9 cellular contexts compared by ENCODE assay signal in the genomic region with DNA sequence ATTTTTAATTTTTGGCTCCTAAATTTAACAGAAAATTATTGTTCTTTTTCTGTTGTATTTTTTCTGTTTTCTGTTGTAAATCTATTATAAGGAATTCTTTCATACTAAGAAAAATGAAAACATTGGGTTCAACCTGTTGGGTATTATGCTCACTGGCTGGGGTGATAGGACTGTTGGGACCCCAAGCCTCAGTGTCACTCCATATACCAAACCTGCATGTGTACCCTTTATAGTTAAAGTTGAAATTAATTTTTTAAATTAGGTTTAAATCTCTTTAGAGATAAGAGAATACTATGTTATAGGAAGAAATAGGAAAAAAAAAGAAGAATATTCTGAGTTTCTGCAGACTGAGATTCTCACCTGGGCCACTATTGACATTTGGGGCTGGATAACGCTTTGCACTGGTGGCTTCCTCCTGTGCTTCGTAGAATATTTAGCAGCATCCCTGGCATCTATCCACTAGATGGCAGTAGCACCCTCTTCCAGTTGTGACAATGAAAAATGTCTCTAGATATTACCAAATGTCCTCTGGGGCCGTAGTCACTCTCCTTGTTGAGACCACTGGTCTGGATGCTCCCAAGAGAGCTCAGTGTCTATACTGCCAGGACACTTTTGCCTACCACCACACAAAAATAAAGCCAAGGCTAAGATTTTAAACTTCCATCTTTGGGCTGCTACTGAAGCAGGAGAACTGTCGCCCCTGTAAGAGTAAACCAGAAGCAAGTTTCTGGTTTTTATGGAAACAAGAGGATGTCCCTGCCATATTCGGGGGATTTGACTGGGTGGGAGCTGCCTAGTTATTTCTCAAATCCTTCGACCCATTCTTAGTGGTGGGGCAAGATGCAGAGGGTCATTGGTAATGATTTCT. TPM values are rescaled to one million over a fixed set of nuclear protein-coding genes. Genes with fewer than 3 reads are reported as not detected.
DNase-seq lines count a peak whose midpoint lies in the region; ATAC-seq and TF ChIP-seq lines count a peak whose summit lies in the region.
"Had no signal": no experiment of that assay in that cellular context is flagged by ENCODE, and none has a peak within 500 bp of the region (broad histone marks: within the 10 kb centered on the region; RNA-seq: fewer than 3 reads in every experiment).

No MANE protein-coding gene starts in this region.

- H3K9me3 ChIP-seq in SJCRH30 (replicated peaks) (no peaks in the 10 kb centered on the region), prostate gland (no peaks in the 10 kb centered on the region)

- peaks cover 19% of the 10 kb centered on the region for H3K36me3 ChIP-seq in SJCRH30
- H3K36me3 ChIP-seq in prostate gland, result no peaks in the 10 kb centered on the region

- TF ChIP-seq CTCF in prostate gland (IDR thresholded peaks at IDR 0.05), result peak; percentile 17 to 65 (median 56)

- H3K27me3 ChIP-seq in SJCRH30 (no peaks in the 10 kb centered on the region), prostate gland (replicated peaks; ENCODE audit: insufficient read depth) (no peaks in the 10 kb centered on the region)

- WGBS in prostate gland, result 45% methylated on average over 6 of the region's 6 CpGs

- intact Hi-C loops in prostate gland (cut with DNase I), result loop anchor here (10.0 kb wide), 1 partner anchor 48 kb away; a partner anchor contains a TSS

- H3K27ac ChIP-seq in SJCRH30, result no peak overlapping the region
- no peak overlapping the region for H3K27ac ChIP-seq in prostate gland

- H3K4me3 ChIP-seq in SJCRH30 (no peak overlapping the region), prostate gland (no peak overlapping the region)

- peaks cover 3% of the 10 kb centered on the region; the same call in 1 of the 2 replicates for H3K4me1 ChIP-seq in SJCRH30
- H3K4me1 ChIP-seq in prostate gland (replicated peaks), result no peaks in the 10 kb centered on the region

- TF ChIP-seq POLR2A in prostate gland (IDR thresholded peaks at IDR 0.05), result no peak

- peak; percentile 88 for ATAC-seq in GM21360 (IDR thresholded peaks at IDR 0.05; ENCODE audit: unreplicated experiment)

- DNase-seq in D341Med (ENCODE audit: low spot score) (peak; percentile 51), KG1 (lab: John Stamatoyannopoulos, UW) (peak; percentile 5), SJCRH30 (peak; percentile 52 to 83), glomerular endothelial cell (ENCODE audit: extremely low read depth, low read depth, low spot score) (peak; percentile 29), prostate gland (ENCODE audit: low spot score) (peak; percentile 41), OCI-M2 (lab: John Stamatoyannopoulos, UW; ENCODE audit: unreplicated experiment) (no peak)
- peak in 3 of 4 experiments; percentile 3 to 21 (median 8) for DNase-seq in activated naive CD4-positive, alpha-beta T cell (lab: John Stamatoyannopoulos, UW)

RNA-seq across cellular contexts. Expression of a gene that starts 22.4 kb away (rescaled TPM):
- total RNA-seq in SJCRH30 (2014; rRNA removed; shearing (Covaris generic)), result 0.42 and 0.51 TPM in 2 replicates
- total RNA-seq in glomerular endothelial cell (0.12 and 2.1 TPM in 2 replicates), prostate gland (under 1 TPM; 0.36 to 0.57 TPM)
- total RNA-seq: T-helper 2 cell treated with Interferon-gamma antibody and Interleukin-4, amounts not matched to agents 100 ng/mL and 5 ng/mL, for 36 hours had no signal

RNA-seq across cellular contexts. Expression of a gene that starts 51.0 kb away (rescaled TPM):
- 4.0 and 5.0 TPM in 2 replicates for total RNA-seq in SJCRH30 (2014; rRNA removed; shearing (Covaris generic))
- 1.4 and 7.1 TPM in 2 replicates for total RNA-seq in glomerular endothelial cell
- total RNA-seq in prostate gland, result 10 to 100 TPM in 1 of 2 donors, 1 to 10 TPM in 1; 4.6 to 35.7 TPM
